Comparison of ENCODE assay signal across 26 cellular contexts in the genomic region with DNA sequence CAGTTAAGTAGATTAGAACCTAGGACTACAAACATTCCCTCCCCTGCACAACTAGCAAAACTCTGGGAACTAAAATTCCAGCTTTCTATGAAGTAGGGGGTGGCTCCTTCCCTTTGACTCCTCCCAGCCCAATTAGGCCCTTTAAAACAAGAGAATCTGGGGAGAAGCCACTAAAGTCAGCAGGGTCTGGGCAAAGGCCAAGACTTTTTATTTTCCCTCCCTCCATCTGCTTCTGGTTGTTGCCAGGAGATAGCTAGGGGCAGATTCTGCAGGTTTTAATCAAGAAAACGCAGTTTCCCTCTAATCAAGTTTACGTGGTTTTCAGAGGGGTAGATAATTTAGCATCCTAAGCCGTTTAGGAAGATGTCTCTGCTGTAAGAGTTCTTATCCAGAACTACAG.
"Had no signal": no experiment of that assay in that cellular context is flagged by ENCODE, and none has a peak within 500 bp of the region (broad histone marks: within the 10 kb centered on the region; RNA-seq: fewer than 3 reads in every experiment).

No MANE protein-coding gene starts in this region.

- H3K36me3 ChIP-seq: breast epithelium, esophagus squamous epithelium, pancreas, prostate gland, right atrium auricular region, stomach, tibial artery, upper lobe of right lung had no signal

- DNase-seq: activated CD4-positive, alpha-beta T cell treated with anti-CD3 and anti-CD28 coated beads for 1 hour; activated CD4-positive, alpha-beta T cell treated with anti-CD3 and anti-CD28 coated beads, Interleukin-2, amount 10 ng/mL, durations not matched to agents 7 days and 5 days; activated CD8-positive, alpha-beta T cell treated with anti-CD3 and anti-CD28 coated beads for 36 hours; activated gamma-delta T cell treated with Interleukin-2 at 50 U/mL for 16 hours; activated naive CD8-positive, alpha-beta T cell treated with anti-CD3 and anti-CD28 coated beads, Interleukin-2, amount 50 U/mL, for 24 hours; activated T-cell treated with anti-CD3 and anti-CD28 coated beads, Interleukin-2, amount 50 U/mL, for 4 hours; central memory CD4-positive, alpha-beta T cell; dermis blood vessel endothelial cell; effector CD4-positive, alpha-beta T cell; esophagus squamous epithelium; head of caudate nucleus; hippocampal formation; left cardiac atrium; mammary epithelial cell; nucleus accumbens; pancreas; stimulated activated CD4-positive, alpha-beta T cell treated with anti-CD3 and anti-CD28 coated beads, Interleukin-15, amount 100 ng/mL, for 24 hours; stimulated activated CD4-positive, alpha-beta T cell treated with anti-CD3 and anti-CD28 coated beads, Interleukin-2, amount 100 ng/mL, for 24 hours; stimulated activated naive B cell treated with anti-CD40 and anti-IgM and Interleukin-4, amounts not matched to agents 10 μg/mL and 1 μg/mL and 100 μg/mL, for 72 hours; stomach; tibial artery; upper lobe of right lung had no signal

- H3K9me3 ChIP-seq: breast epithelium, esophagus squamous epithelium, pancreas, prostate gland, right atrium auricular region, tibial artery, upper lobe of right lung had no signal

- H3K27me3 ChIP-seq: breast epithelium, esophagus squamous epithelium, pancreas, right atrium auricular region, stomach, tibial artery, upper lobe of right lung had no signal

- H3K4me3 ChIP-seq: breast epithelium, esophagus squamous epithelium, pancreas, prostate gland, right atrium auricular region, stomach, tibial artery, upper lobe of right lung had no signal

- H3K27ac ChIP-seq: breast epithelium, epithelial cell of prostate, esophagus squamous epithelium, pancreas, prostate gland, right atrium auricular region, stomach, tibial artery, upper lobe of right lung had no signal

- H3K4me1 ChIP-seq: breast epithelium, esophagus squamous epithelium, pancreas, prostate gland, stomach, tibial artery, upper lobe of right lung had no signal
